In the genomic region with DNA sequence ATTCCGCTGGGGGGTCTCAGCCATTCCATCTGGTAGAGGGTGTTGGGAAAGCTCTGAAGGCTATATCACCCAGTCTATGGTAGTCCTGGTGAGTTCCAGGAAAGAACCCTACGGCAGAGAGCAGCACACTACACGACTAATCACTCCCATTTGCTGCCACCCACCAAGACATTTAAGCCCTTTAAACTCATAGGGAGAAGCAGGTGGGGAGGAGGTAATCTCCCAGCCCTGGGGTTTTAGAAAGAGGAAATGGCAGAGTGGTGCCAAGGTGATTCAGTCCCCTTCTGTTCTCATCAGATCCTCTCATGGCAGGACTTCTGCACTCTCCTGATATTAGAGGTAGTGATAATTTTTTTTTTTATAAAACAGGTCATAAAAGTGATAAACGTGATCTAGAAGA, we compare ENCODE assay signal across 27 cellular contexts. TPM values are rescaled to one million over a fixed set of nuclear protein-coding genes. Genes with fewer than 3 reads are reported as not detected.
"Had no signal": no experiment of that assay in that cellular context is flagged by ENCODE, and none has a peak within 500 bp of the region (broad histone marks: within the 10 kb centered on the region; RNA-seq: fewer than 3 reads in every experiment).

No MANE protein-coding gene starts in this region.

- ATAC-seq: activated CD8-positive, alpha-beta T cell treated with anti-CD3 and anti-CD28 coated beads for 36 hours; activated naive CD4-positive, alpha-beta T cell treated with anti-CD3 and anti-CD28 coated beads, Interleukin-2, amount 50 U/mL, for 72 hours; activated T-cell treated with anti-CD3 and anti-CD28 coated beads, Interleukin-2, amount 50 U/mL, for 4 hours; PC-3 had no signal

- DNase-seq: activated CD4-positive, alpha-beta T cell treated with anti-CD3 and anti-CD28 coated beads, Interleukin-2, amount 10 ng/mL, durations not matched to agents 24 days and 14 days; activated CD4-positive, alpha-beta T cell treated with anti-CD3 and anti-CD28 coated beads, Interleukin-2, amount 50 U/mL, for 4 hours; activated CD8-positive, alpha-beta T cell treated with anti-CD3 and anti-CD28 coated beads for 36 hours; activated gamma-delta T cell treated with Interleukin-2 at 50 U/mL for 16 hours; activated naive CD4-positive, alpha-beta T cell treated with anti-CD3 and anti-CD28 coated beads for 36 hours; activated T-cell treated with anti-CD3 and anti-CD28 coated beads, Interleukin-2, amount 50 U/mL, for 4 hours; anterior cingulate cortex; caudate nucleus; cerebellar nuclear complex; NCI-H1092 treated with DMSO at 0.1 percent for 48 hours; NCI-H1417; NCI-H1694; NCI-H1930; NCI-H2107; NCI-H2171; NCI-H510A; PC-3; Right ventricle myocardium superior; T1000 had no signal

- FAIRE-seq: bronchial epithelial cell, RCC 7860 had no signal

RNA-seq across cellular contexts. Expression of gene VWA5B2, which starts 10.6 kb away (rescaled TPM):
- total RNA-seq: activated CD4-positive, alpha-beta T cell treated with anti-CD3 and anti-CD28 coated beads, Interleukin-2, amount 10 ng/mL, durations not matched to agents 24 days and 14 days; activated CD8-positive, alpha-beta memory T cell treated with anti-CD3 and anti-CD28 coated beads for 36 hours; activated CD8-positive, alpha-beta T cell treated with anti-CD3 and anti-CD28 coated beads for 36 hours; activated naive CD4-positive, alpha-beta T cell treated with anti-CD3 and anti-CD28 coated beads for 36 hours; activated naive CD4-positive, alpha-beta T cell treated with anti-CD3 and anti-CD28 coated beads, Interleukin-2, amount 50 U/mL, for 72 hours; activated T-helper 1 cell treated with anti-CD3 and anti-CD28 coated beads, Interleukin-12 subunit alpha, Interleukin-12 subunit beta, Interleukin-2, Interleukin-4 antibody, amounts not matched to agents 30 ng/mL and 10 ng/mL and 1 ng/mL, durations not matched to agents 14 hours and 24 hours and 36 hours; bronchial epithelial cell; M059J; Right ventricle myocardium superior; T-helper 1 cell treated with Interleukin-12 subunit alpha and Interleukin-12 subunit beta and Interleukin-4 antibody, amounts not matched to agents 30 ng/mL and 1 ng/mL, for 36 hours; T-helper 2 cell treated with Interferon-gamma antibody and Interleukin-4, amounts not matched to agents 100 ng/mL and 5 ng/mL, for 36 hours had no signal

RNA-seq across cellular contexts. Expression of gene CAMK2N2, which starts 42.5 kb away (rescaled TPM):
- total RNA-seq: activated naive CD4-positive, alpha-beta T cell treated with anti-CD3 and anti-CD28 coated beads for 36 hours; bronchial epithelial cell; Right ventricle myocardium superior had no signal
